In the genomic region with DNA sequence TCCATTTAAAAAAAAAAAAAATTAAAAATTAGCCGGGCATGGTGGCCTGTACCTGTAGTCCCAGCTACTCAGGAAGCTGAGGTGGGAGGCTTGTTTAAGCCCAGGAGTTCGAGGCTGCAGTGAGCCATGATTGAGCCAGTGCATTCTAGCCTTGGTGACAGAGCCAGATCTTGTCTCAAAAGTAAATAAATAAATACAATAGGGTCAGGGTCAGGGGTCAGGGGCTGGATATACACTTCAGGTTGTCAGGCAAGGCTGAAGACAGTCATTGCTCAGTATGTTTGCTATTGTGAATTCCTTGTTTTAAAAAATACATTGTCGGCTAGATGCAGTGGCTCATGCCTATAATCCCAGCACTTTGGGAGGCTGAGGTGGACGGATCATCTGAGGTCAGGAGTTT, we compare ENCODE assay signal across 15 cellular contexts. TPM values are rescaled to one million over a fixed set of nuclear protein-coding genes. Genes with fewer than 3 reads are reported as not detected.
DNase-seq lines count a peak whose midpoint lies in the region; ATAC-seq and TF ChIP-seq lines count a peak whose summit lies in the region.
"Had no signal": no experiment of that assay in that cellular context is flagged by ENCODE, and none has a peak within 500 bp of the region (broad histone marks: within the 10 kb centered on the region; RNA-seq: fewer than 3 reads in every experiment).

No MANE protein-coding gene starts in this region.

- H3K4me2 ChIP-seq in PC-3 (ENCODE audit: low read length): no peak overlapping the region
- H3K4me2 ChIP-seq: BLaER1 had no signal

- no peaks in the 10 kb centered on the region for H3K36me3 ChIP-seq in PC-3 (ENCODE audit: low read depth, low read length)
- H3K36me3 ChIP-seq: BLaER1 had no signal

- POLR2A ChIA-PET in PC-3 (lab: Charles Lee; ENCODE audit: unreplicated experiment): no interaction called here

- no peaks in the 10 kb centered on the region for H3K27me3 ChIP-seq in PC-3 (ENCODE audit: low read length)
- H3K27me3 ChIP-seq: BLaER1 had no signal

- H2AFZ ChIP-seq in PC-3 (ENCODE audit: low read length): no peak overlapping the region

- H3K9me2 ChIP-seq in PC-3 (replicated peaks; ENCODE audit: low read length): no peaks in the 10 kb centered on the region

- H3F3A ChIP-seq in PC-3 (ENCODE audit: low read length, unreplicated experiment): no peaks in the 10 kb centered on the region

- H3K9me3 ChIP-seq in PC-3 (ENCODE audit: low read length): no peaks in the 10 kb centered on the region
- H3K9me3 ChIP-seq: BLaER1, Caco-2 had no signal

- H3K4me3 ChIP-seq in PC-3 (ENCODE audit: low read length): no peak overlapping the region
- H3K4me3 ChIP-seq: BLaER1 had no signal

- H3K27ac ChIP-seq in PC-3 (ENCODE audit: low read length): peak overlapping the region; percentile 69
- peak overlapping the region; percentile 81 for H3K27ac ChIP-seq in epithelial cell of prostate
- H3K27ac ChIP-seq: BLaER1 had no signal

- DNase-seq in ELF-1 (ENCODE audit: low read depth, low spot score) (peak; percentile 12), PC-3 (peak; percentile 28), epithelial cell of prostate (ENCODE audit: low read depth, low spot score) (no peak), posterior vena cava (ENCODE audit: low spot score) (peak; percentile 18), NCI-H2171 (lab: John Stamatoyannopoulos, UW) (no peak)
- DNase-seq: Caco-2, DMS79, GF-D8, H9, Kasumi-1, KBM-7 had no signal

- peaks cover 28% of the 10 kb centered on the region for H3K4me1 ChIP-seq in PC-3 (ENCODE audit: insufficient read depth, low read length)
- H3K4me1 ChIP-seq: BLaER1 had no signal

- TF ChIP-seq CTCF in PC-3 (conservative IDR thresholded peaks at IDR 0.05; ENCODE audit: low read depth, low read length): no peak

- CTCF ChIA-PET in PC-3 (lab: Charles Lee): no interaction called here

- H3K79me2 ChIP-seq in PC-3 (ENCODE audit: low read length): no peaks in the 10 kb centered on the region

- ATAC-seq in PC-3: no peak
- ATAC-seq in HG03045 (IDR thresholded peaks at IDR 0.05; ENCODE audit: unreplicated experiment): no peak
- no peak for ATAC-seq in HG03342 (IDR thresholded peaks at IDR 0.05; ENCODE audit: unreplicated experiment)
- ATAC-seq in GM21447 (IDR thresholded peaks at IDR 0.05; ENCODE audit: unreplicated experiment): no peak

- BruUV-seq in PC-3 (replicated peaks; lab: Mats Ljungman, UMichigan): no TSS peak

- H4K20me1 ChIP-seq in PC-3 (ENCODE audit: low read length): no peaks in the 10 kb centered on the region
- H4K20me1 ChIP-seq: BLaER1 had no signal

- H3K9ac ChIP-seq in PC-3 (ENCODE audit: low read length): no peak overlapping the region
- H3K9ac ChIP-seq: BLaER1 had no signal

- intact Hi-C loops in PC-3 (cut with micrococcal nuclease) (no loop called here), posterior vena cava (cut with DNase I) (no loop called here)

RNA-seq across cellular contexts. Expression of gene TKT, which starts 8.1 kb away (rescaled TPM):
- total RNA-seq in PC-3 (2014; rRNA removed) (380 and 486 TPM in 2 replicates), posterior vena cava (100 to 1,000 TPM; 123 to 125 TPM)

Comparison
In these comparisons a context has a peak if more than half of its experiments do, and no peak if none do; other contexts are left out.
1. DNase-seq: peak in ELF-1 (single experiment), PC-3 (single experiment) and posterior vena cava (single experiment); none in epithelial cell of prostate (single experiment) and NCI-H2171 (single experiment).